1 cellular context compared by ENCODE assay signal in the genomic region with DNA sequence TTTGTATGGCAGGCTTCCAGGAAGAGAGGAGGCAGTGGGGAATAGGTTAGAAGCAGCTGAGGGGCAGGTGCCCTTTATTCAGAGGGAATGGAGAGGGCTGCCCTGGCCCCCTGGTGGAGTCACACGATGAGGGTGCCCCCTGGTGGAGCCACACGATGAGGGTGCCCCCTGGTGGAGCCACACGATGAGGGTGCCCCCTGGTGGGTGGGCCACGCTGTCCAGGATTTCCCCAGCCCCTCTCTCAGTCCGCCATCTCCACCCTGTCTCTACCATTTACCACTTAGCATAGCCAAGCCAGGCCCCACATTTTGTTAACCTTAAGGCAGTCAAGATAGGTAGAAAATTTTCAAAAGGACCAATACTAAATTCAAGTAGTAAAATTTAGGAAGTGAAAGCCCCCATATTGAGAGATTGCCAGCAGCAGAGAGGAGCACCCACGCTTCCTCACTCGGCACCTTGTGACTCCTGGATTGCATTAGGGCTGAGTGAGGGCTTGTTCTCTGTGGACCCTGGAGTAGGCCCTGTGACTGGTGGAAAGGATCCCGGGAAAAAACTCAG.
TF ChIP-seq lines count a peak whose summit lies in the region.

No MANE protein-coding gene starts in this region.

TF ChIP-seq in HepG2, 621 proteins besides CTCF, POLR2A, EP300 and RAD21 (continued from another document and continues in another):
- no peak for TF ChIP-seq DMTF1 (CRISPR knock-in tag; IDR thresholded peaks at IDR 0.05)
- TF ChIP-seq ZFP36 (IDR thresholded peaks at IDR 0.05; ENCODE audit: borderline replicate concordance, low read depth, low read length, partially characterized antibody), result peak; percentile 25
- TF ChIP-seq ARID2 (CRISPR knock-in tag; IDR thresholded peaks at IDR 0.05; ENCODE audit: borderline replicate concordance), result no peak
- no peak for TF ChIP-seq ZNF557 (CRISPR knock-in tag; IDR thresholded peaks at IDR 0.05)
- no peak for TF ChIP-seq ZNF18 (CRISPR knock-in tag; IDR thresholded peaks at IDR 0.05; ENCODE audit: insufficient replicate concordance)
- peak; percentile 63; the same call in 1 of the 2 replicates for TF ChIP-seq ZNF580 (CRISPR knock-in tag; IDR thresholded peaks at IDR 0.05; ENCODE audit: borderline replicate concordance, low read depth)
- TF ChIP-seq CCAR2 (optimal IDR thresholded peaks at IDR 0.05; ENCODE audit: low read depth, low read length), result no peak
- 0 out of 2 replicates have a peak, but pooled peaks have one; percentile 29 for TF ChIP-seq TBX2 (CRISPR knock-in tag; IDR thresholded peaks at IDR 0.05; ENCODE audit: borderline replicate concordance)
- peak; percentile 53; the same call in 1 of the 2 replicates for TF ChIP-seq KDM2A (CRISPR knock-in tag; IDR thresholded peaks at IDR 0.05; ENCODE audit: borderline replicate concordance, low read depth)
- TF ChIP-seq ZNF776 (CRISPR knock-in tag; IDR thresholded peaks at IDR 0.05), result no peak
- TF ChIP-seq TFDP2 (CRISPR knock-in tag; IDR thresholded peaks at IDR 0.05), result no peak
- no peak for TF ChIP-seq ZNF138 (CRISPR knock-in tag; IDR thresholded peaks at IDR 0.05; ENCODE audit: low read depth)
- TF ChIP-seq, protein P1, sequence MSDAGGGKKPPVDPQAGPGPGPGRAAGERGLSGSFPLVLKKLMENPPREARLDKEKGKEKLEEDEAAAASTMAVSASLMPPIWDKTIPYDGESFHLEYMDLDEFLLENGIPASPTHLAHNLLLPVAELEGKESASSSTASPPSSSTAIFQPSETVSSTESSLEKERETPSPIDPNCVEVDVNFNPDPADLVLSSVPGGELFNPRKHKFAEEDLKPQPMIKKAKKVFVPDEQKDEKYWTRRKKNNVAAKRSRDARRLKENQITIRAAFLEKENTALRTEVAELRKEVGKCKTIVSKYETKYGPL (CRISPR knock-in tag; IDR thresholded peaks at IDR 0.05), result no peak
- no peak for TF ChIP-seq ZNF335 (CRISPR knock-in tag; IDR thresholded peaks at IDR 0.05)
- no peak for TF ChIP-seq MATR3 (CRISPR knock-in tag; IDR thresholded peaks at IDR 0.05)
- no peak for TF ChIP-seq ZNF883 (CRISPR knock-in tag; IDR thresholded peaks at IDR 0.05; ENCODE audit: not compliant biosample characterization)
- TF ChIP-seq BCL6 (CRISPR knock-in tag; IDR thresholded peaks at IDR 0.05), result 0 out of 2 replicates have a peak, but pooled peaks have one; percentile 29
- TF ChIP-seq CBX5 (CRISPR knock-in tag; IDR thresholded peaks at IDR 0.05; ENCODE audit: borderline replicate concordance), result 0 out of 2 replicates have a peak, but pooled peaks have one; percentile 33
- no peak for TF ChIP-seq LRRFIP1 (CRISPR knock-in tag; conservative IDR thresholded peaks at IDR 0.05)
- TF ChIP-seq ARHGAP35 (CRISPR knock-in tag; IDR thresholded peaks at IDR 0.05; ENCODE audit: borderline replicate concordance), result 0 out of 2 replicates have a peak, but pooled peaks have one; percentile 23
- TF ChIP-seq, protein P2, sequence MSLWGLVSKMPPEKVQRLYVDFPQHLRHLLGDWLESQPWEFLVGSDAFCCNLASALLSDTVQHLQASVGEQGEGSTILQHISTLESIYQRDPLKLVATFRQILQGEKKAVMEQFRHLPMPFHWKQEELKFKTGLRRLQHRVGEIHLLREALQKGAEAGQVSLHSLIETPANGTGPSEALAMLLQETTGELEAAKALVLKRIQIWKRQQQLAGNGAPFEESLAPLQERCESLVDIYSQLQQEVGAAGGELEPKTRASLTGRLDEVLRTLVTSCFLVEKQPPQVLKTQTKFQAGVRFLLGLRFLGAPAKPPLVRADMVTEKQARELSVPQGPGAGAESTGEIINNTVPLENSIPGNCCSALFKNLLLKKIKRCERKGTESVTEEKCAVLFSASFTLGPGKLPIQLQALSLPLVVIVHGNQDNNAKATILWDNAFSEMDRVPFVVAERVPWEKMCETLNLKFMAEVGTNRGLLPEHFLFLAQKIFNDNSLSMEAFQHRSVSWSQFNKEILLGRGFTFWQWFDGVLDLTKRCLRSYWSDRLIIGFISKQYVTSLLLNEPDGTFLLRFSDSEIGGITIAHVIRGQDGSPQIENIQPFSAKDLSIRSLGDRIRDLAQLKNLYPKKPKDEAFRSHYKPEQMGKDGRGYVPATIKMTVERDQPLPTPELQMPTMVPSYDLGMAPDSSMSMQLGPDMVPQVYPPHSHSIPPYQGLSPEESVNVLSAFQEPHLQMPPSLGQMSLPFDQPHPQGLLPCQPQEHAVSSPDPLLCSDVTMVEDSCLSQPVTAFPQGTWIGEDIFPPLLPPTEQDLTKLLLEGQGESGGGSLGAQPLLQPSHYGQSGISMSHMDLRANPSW (CRISPR knock-in tag; IDR thresholded peaks at IDR 0.05; ENCODE audit: borderline replicate concordance), result no peak
- peak; percentile 85 for TF ChIP-seq SMC3 (IDR thresholded peaks at IDR 0.05; ENCODE audit: low read length)
- TF ChIP-seq, protein P3, sequence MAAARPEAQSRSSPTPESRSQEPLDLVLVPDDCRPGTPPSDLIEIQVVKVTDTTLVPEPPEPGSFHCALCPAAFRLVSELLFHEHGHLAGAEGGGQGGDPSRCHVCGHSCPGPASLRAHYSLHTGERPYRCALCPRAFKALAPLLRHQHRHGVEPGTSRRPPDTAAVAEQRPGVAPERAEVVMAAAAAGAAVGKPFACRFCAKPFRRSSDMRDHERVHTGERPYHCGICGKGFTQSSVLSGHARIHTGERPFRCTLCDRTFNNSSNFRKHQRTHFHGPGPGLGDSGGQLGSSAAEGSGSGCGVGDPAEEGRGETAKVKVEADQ (CRISPR knock-in tag; IDR thresholded peaks at IDR 0.05; ENCODE audit: borderline replicate concordance), result no peak
- no peak for TF ChIP-seq MBNL3 (CRISPR knock-in tag; conservative IDR thresholded peaks at IDR 0.05)
- TF ChIP-seq MXD3 (CRISPR knock-in tag; IDR thresholded peaks at IDR 0.05), result no peak
- TF ChIP-seq, protein P4, sequence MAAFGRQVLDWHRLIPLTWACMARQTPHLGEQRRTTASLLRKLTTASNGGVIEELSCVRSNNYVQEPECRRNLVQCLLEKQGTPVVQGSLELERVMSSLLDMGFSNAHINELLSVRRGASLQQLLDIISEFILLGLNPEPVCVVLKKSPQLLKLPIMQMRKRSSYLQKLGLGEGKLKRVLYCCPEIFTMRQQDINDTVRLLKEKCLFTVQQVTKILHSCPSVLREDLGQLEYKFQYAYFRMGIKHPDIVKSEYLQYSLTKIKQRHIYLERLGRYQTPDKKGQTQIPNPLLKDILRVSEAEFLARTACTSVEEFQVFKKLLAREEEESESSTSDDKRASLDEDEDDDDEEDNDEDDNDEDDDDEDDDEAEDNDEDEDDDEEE (CRISPR knock-in tag; IDR thresholded peaks at IDR 0.05), result no peak
- TF ChIP-seq POGZ (CRISPR knock-in tag; IDR thresholded peaks at IDR 0.05), result peak; percentile 40; the same call in 1 of the 2 replicates
- TF ChIP-seq RCOR2 (CRISPR knock-in tag; IDR thresholded peaks at IDR 0.05), result no peak
- TF ChIP-seq SP140L (CRISPR knock-in tag; IDR thresholded peaks at IDR 0.05; ENCODE audit: borderline replicate concordance), result no peak
- TF ChIP-seq ZNF639 (CRISPR knock-in tag; conservative IDR thresholded peaks at IDR 0.05), result no peak
- peak; percentile 35; the same call in 1 of the 2 replicates for TF ChIP-seq ZBTB38 (CRISPR knock-in tag; IDR thresholded peaks at IDR 0.05)
- TF ChIP-seq THRA (CRISPR knock-in tag; IDR thresholded peaks at IDR 0.05; ENCODE audit: borderline replicate concordance), result 0 out of 2 replicates have a peak, but pooled peaks have one; percentile 31
- no peak for TF ChIP-seq KDM1A (CRISPR knock-in tag; IDR thresholded peaks at IDR 0.05)
- peak; percentile 77; the same call in 1 of the 2 replicates for TF ChIP-seq CCDC6 (CRISPR knock-in tag; IDR thresholded peaks at IDR 0.05)
- TF ChIP-seq EED (CRISPR knock-in tag; IDR thresholded peaks at IDR 0.05), result no peak
- TF ChIP-seq ZNF567 (CRISPR knock-in tag; IDR thresholded peaks at IDR 0.05; ENCODE audit: borderline replicate concordance), result 0 out of 2 replicates have a peak, but pooled peaks have one; percentile 58
- no peak for TF ChIP-seq ZNF589 (CRISPR knock-in tag; conservative IDR thresholded peaks at IDR 0.05)
- TF ChIP-seq ZNF619 (CRISPR knock-in tag; IDR thresholded peaks at IDR 0.05), result no peak
- peak; percentile 31; the same call in 1 of the 2 replicates for TF ChIP-seq ZNF788 (CRISPR knock-in tag; IDR thresholded peaks at IDR 0.05; ENCODE audit: borderline replicate concordance)
